ENCODE assay signal across 17 cellular contexts in the genomic region with DNA sequence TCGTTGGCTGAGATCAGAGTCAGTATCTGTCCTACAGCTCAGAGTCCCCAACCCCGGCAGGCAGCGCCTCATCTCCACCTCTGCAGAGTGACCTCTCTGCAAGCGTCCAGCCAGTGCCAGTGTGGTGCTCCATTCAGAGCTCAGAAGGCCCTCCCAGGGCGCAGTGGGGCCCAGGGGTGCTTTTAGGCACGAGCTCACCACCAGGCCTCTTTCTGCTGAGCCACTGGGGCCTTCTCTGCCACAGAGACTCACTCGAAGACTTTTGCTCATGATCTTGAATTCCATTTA.
DNase-seq lines count a peak whose midpoint lies in the region; ATAC-seq and TF ChIP-seq lines count a peak whose summit lies in the region.
"Had no signal": no experiment of that assay in that cellular context is flagged by ENCODE, and none has a peak within 500 bp of the region (broad histone marks: within the 10 kb centered on the region; RNA-seq: fewer than 3 reads in every experiment).

No MANE protein-coding gene starts in this region.

- no peaks in the 10 kb centered on the region for H3K4me1 Mint-ChIP-seq in activated T-cell treated with anti-CD3 and anti-CD28 coated beads, Interleukin-2, amount 50 U/mL, for 24 hours (ENCODE audit: low read depth)
- H3K4me1 Mint-ChIP-seq in endodermal cell (peaks cover 14% of the 10 kb centered on the region), neural progenitor cell (peaks cover 18% of the 10 kb centered on the region)

- H4K20me1 ChIP-seq in neural progenitor cell (ENCODE audit: low read depth): no peaks in the 10 kb centered on the region

- H3K9me3 ChIP-seq in endodermal cell (ENCODE audit: control insufficient read depth, low read length): no peaks in the 10 kb centered on the region
- H3K9me3 ChIP-seq in neural progenitor cell (ENCODE audit: low read depth): no peaks in the 10 kb centered on the region
- H3K9me3 ChIP-seq: A549, Caco-2 had no signal

- H3K27me3 ChIP-seq in endodermal cell (ENCODE audit: control insufficient read depth, insufficient read depth, low read length, poor library complexity, severe bottlenecking) (no peaks in the 10 kb centered on the region), neural progenitor cell (no peaks in the 10 kb centered on the region)

- H3K4me3 Mint-ChIP-seq in activated T-cell treated with anti-CD3 and anti-CD28 coated beads, Interleukin-2, amount 50 U/mL, for 24 hours: no peak overlapping the region
- H3K4me3 Mint-ChIP-seq in endodermal cell (no peak overlapping the region), neural progenitor cell (no peak overlapping the region)
- H3K4me3 Mint-ChIP-seq: CD4-positive, alpha-beta T cell; H9; IgD-negative memory B cell had no signal

- H3K79me2 ChIP-seq in neural progenitor cell (ENCODE audit: low read depth): no peaks in the 10 kb centered on the region

- H3K4me2 ChIP-seq in neural progenitor cell: no peak overlapping the region
- H3K4me2 ChIP-seq: A549 had no signal

- no peak overlapping the region for H3K9ac ChIP-seq in endodermal cell (ENCODE audit: extremely low read depth, low read length, poor library complexity, severe bottlenecking)
- H3K9ac ChIP-seq in neural progenitor cell: no peak overlapping the region

- H3K36me3 ChIP-seq in endodermal cell (ENCODE audit: control insufficient read depth, insufficient read depth, low read length) (no peaks in the 10 kb centered on the region), neural progenitor cell (no peaks in the 10 kb centered on the region)

- TF ChIP-seq CTCF in endodermal cell (conservative IDR thresholded peaks at IDR 0.05) (no peak), neural progenitor cell (IDR thresholded peaks at IDR 0.05) (no peak)

- no peaks in the 10 kb centered on the region for H3K9me3 Mint-ChIP-seq in activated T-cell treated with anti-CD3 and anti-CD28 coated beads, Interleukin-2, amount 50 U/mL, for 24 hours
- no peaks in the 10 kb centered on the region for H3K9me3 Mint-ChIP-seq in endodermal cell
- H3K9me3 Mint-ChIP-seq in neural progenitor cell: no peaks in the 10 kb centered on the region
- H3K9me3 Mint-ChIP-seq: CD4-positive, alpha-beta T cell; H9; IgD-negative memory B cell had no signal

- WGBS in endodermal cell (ENCODE audit: insufficient coverage in 1 of 2, insufficient read length in 1 of 2), 2 experiments: 91 to 92% methylated on average over 4 to 7 of the region's 7 CpGs

- no peak overlapping the region for H3K4me3 ChIP-seq in endodermal cell (ENCODE audit: low read length)
- H3K4me3 ChIP-seq in neural progenitor cell: no peak overlapping the region
- H3K4me3 ChIP-seq: A549 had no signal

- ATAC-seq in HG02973 (IDR thresholded peaks at IDR 0.05; ENCODE audit: unreplicated experiment): no peak
- no peak for ATAC-seq in SK-N-SH treated with all-trans-retinoic acid at 6 μM for 48 hours
- ATAC-seq: A549 had no signal

- no peaks in the 10 kb centered on the region for H3K36me3 Mint-ChIP-seq in activated T-cell treated with anti-CD3 and anti-CD28 coated beads, Interleukin-2, amount 50 U/mL, for 24 hours (ENCODE audit: low read depth)
- H3K36me3 Mint-ChIP-seq in endodermal cell (ENCODE audit: low read depth): no peaks in the 10 kb centered on the region
- H3K36me3 Mint-ChIP-seq in neural progenitor cell: no peaks in the 10 kb centered on the region

- intact Hi-C loops in posterior vena cava (cut with DNase I): no loop called here

- H3K27me3 Mint-ChIP-seq in activated T-cell treated with anti-CD3 and anti-CD28 coated beads, Interleukin-2, amount 50 U/mL, for 24 hours: no peaks in the 10 kb centered on the region
- H3K27me3 Mint-ChIP-seq in endodermal cell (ENCODE audit: insufficient read depth) (no peaks in the 10 kb centered on the region), neural progenitor cell (ENCODE audit: insufficient read depth, low read depth) (no peaks in the 10 kb centered on the region)

- no peak overlapping the region for H3K27ac Mint-ChIP-seq in activated T-cell treated with anti-CD3 and anti-CD28 coated beads, Interleukin-2, amount 50 U/mL, for 24 hours
- no peak overlapping the region for H3K27ac Mint-ChIP-seq in endodermal cell
- H3K27ac Mint-ChIP-seq in neural progenitor cell: peak overlapping the region; percentile 33
- H3K27ac Mint-ChIP-seq: CD4-positive, alpha-beta T cell; IgD-negative memory B cell had no signal

- DNase-seq in activated T-cell treated with anti-CD3 and anti-CD28 coated beads, Interleukin-2, amount 50 U/mL, for 24 hours: peak; percentile 15
- DNase-seq in activated T-cell treated with anti-CD3 and anti-CD28 coated beads, Interleukin-2, amount 50 U/mL, for 48 hours: no peak
- DNase-seq in endodermal cell: no peak
- DNase-seq in neural progenitor cell (ENCODE audit: low spot score): no peak
- DNase-seq in posterior vena cava (ENCODE audit: low spot score): peak; percentile 49
- no peak for DNase-seq in cerebellar cortex (ENCODE audit: low spot score)
- DNase-seq: AML-193; CD4-positive, alpha-beta T cell; GOT3; H9 had no signal

- no peak overlapping the region for H2AFZ ChIP-seq in neural progenitor cell (replicated peaks)

- H3K4me1 ChIP-seq in endodermal cell (ENCODE audit: control insufficient read depth, insufficient read depth, low read length) (peaks cover 11% of the 10 kb centered on the region), neural progenitor cell (no peaks in the 10 kb centered on the region)
- H3K4me1 ChIP-seq: A549, Caco-2 had no signal

- no peaks in the 10 kb centered on the region for H3F3A ChIP-seq in neural progenitor cell (ENCODE audit: low read depth)

- H3K27ac ChIP-seq in endodermal cell (ENCODE audit: low read depth, low read length) (peak overlapping the region; percentile 70), neural progenitor cell (no peak overlapping the region)
- H3K27ac ChIP-seq: 22Rv1, C4-2B had no signal

TF ChIP-seq in SK-N-SH treated with all-trans-retinoic acid at 6 μM for 48 hours, 23 proteins besides CTCF, POLR2A, EP300 and RAD21:
- TF ChIP-seq, protein P1, sequence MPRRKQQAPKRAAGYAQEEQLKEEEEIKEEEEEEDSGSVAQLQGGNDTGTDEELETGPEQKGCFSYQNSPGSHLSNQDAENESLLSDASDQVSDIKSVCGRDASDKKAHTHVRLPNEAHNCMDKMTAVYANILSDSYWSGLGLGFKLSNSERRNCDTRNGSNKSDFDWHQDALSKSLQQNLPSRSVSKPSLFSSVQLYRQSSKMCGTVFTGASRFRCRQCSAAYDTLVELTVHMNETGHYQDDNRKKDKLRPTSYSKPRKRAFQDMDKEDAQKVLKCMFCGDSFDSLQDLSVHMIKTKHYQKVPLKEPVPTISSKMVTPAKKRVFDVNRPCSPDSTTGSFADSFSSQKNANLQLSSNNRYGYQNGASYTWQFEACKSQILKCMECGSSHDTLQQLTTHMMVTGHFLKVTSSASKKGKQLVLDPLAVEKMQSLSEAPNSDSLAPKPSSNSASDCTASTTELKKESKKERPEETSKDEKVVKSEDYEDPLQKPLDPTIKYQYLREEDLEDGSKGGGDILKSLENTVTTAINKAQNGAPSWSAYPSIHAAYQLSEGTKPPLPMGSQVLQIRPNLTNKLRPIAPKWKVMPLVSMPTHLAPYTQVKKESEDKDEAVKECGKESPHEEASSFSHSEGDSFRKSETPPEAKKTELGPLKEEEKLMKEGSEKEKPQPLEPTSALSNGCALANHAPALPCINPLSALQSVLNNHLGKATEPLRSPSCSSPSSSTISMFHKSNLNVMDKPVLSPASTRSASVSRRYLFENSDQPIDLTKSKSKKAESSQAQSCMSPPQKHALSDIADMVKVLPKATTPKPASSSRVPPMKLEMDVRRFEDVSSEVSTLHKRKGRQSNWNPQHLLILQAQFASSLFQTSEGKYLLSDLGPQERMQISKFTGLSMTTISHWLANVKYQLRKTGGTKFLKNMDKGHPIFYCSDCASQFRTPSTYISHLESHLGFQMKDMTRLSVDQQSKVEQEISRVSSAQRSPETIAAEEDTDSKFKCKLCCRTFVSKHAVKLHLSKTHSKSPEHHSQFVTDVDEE (CRISPR knock-in tag; IDR thresholded peaks at IDR 0.05): no peak
- TF ChIP-seq ZFP3 (CRISPR knock-in tag; IDR thresholded peaks at IDR 0.05) (no peak), ESRRG (CRISPR knock-in tag; IDR thresholded peaks at IDR 0.05) (no peak), ISL1 (CRISPR knock-in tag; IDR thresholded peaks at IDR 0.05) (no peak), ZC3H10 (CRISPR knock-in tag; IDR thresholded peaks at IDR 0.05) (no peak), CSDC2 (CRISPR knock-in tag; IDR thresholded peaks at IDR 0.05) (no peak)
TF ChIP-seq in SK-N-SH treated with all-trans-retinoic acid at 6 μM for 48 hours: peak in this region for 0.

Comparison
In these comparisons a context has a peak if more than half of its experiments do, and no peak if none do; other contexts are left out.
1. DNase-seq: peak in activated T-cell treated with anti-CD3 and anti-CD28 coated beads, Interleukin-2, amount 50 U/mL, for 24 hours (single experiment) and posterior vena cava (single experiment); none in activated T-cell treated with anti-CD3 and anti-CD28 coated beads, Interleukin-2, amount 50 U/mL, for 48 hours (0 of 2), endodermal cell (single experiment), neural progenitor cell (single experiment) and cerebellar cortex (single experiment).